In the genomic region with DNA sequence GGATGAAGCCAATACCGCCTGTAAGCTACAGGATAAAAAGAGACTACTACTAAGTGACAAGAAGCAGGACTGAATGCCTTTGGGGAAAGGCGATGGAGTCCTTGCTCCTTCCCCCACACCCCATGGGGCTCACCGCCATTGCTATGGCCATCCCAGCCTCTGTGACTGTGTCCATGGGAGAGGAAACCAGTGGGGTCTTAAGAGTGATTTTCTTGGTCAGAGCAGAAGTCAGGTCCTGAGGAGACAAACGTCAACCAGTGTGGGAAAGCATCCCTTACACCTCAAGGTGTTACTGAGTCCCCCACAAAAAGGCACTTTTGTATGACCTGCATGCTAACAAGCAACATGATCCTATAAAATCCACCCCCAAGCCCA, we compare ENCODE assay signal across 8 cellular contexts. TPM values are rescaled to one million over a fixed set of nuclear protein-coding genes. Genes with fewer than 3 reads are reported as not detected.
DNase-seq lines count a peak whose midpoint lies in the region; ATAC-seq and FAIRE-seq lines count a peak whose summit lies in the region.

No MANE protein-coding gene starts in this region.

- no peak for ATAC-seq in stimulated activated naive CD8-positive, alpha-beta T cell treated with anti-CD3 and anti-CD28 coated beads, Interleukin-15, amount 100 ng/mL, for 72 hours
- no peak for ATAC-seq in HG03520 (IDR thresholded peaks at IDR 0.05; ENCODE audit: unreplicated experiment)

- H3K9ac ChIP-seq in iPS-15b (ENCODE audit: low read depth, low read length): peak overlapping the region; percentile 82

- peak overlapping the region; percentile 95 for H3K4me3 Mint-ChIP-seq in T-helper 2 cell treated with Interferon-gamma antibody and Interleukin-4, amounts not matched to agents 5 μg/mL and 100 μg/mL, for 36 hours
- peak overlapping the region; percentile 93 for H3K4me3 Mint-ChIP-seq in activated T-helper 1 cell treated with anti-CD3 and anti-CD28 coated beads, Interleukin-12 subunit alpha, Interleukin-12 subunit beta, Interleukin-2, Interleukin-4 antibody, amounts not matched to agents 30 ng/mL and 10 ng/mL and 1 ng/mL, durations not matched to agents 14 hours and 24 hours and 36 hours
- peak overlapping the region; percentile 93 to 98 for H3K4me3 Mint-ChIP-seq in stimulated activated naive CD8-positive, alpha-beta T cell treated with anti-CD3 and anti-CD28 coated beads, Interleukin-15, amount 100 ng/mL, for 72 hours

- FAIRE-seq in small intestine (lab: Jason Lieb, UNC): no peak

- H3K4me3 ChIP-seq in iPS-15b (ENCODE audit: low read depth, low read length) (peak overlapping the region; percentile 98), small intestine (ENCODE audit: low read depth in 1 of 2, low read length in 2 of 2) (no peak overlapping the region)

- peak overlapping the region; percentile 95 for H3K27ac Mint-ChIP-seq in T-helper 2 cell treated with Interferon-gamma antibody and Interleukin-4, amounts not matched to agents 5 μg/mL and 100 μg/mL, for 36 hours
- peak overlapping the region; percentile 90 for H3K27ac Mint-ChIP-seq in activated T-helper 1 cell treated with anti-CD3 and anti-CD28 coated beads, Interleukin-12 subunit alpha, Interleukin-12 subunit beta, Interleukin-2, Interleukin-4 antibody, amounts not matched to agents 30 ng/mL and 10 ng/mL and 1 ng/mL, durations not matched to agents 14 hours and 24 hours and 36 hours
- peak overlapping the region; percentile 96 to 99 for H3K27ac Mint-ChIP-seq in stimulated activated naive CD8-positive, alpha-beta T cell treated with anti-CD3 and anti-CD28 coated beads, Interleukin-15, amount 100 ng/mL, for 72 hours

- peaks cover 7% of the 10 kb centered on the region for H3K4me1 ChIP-seq in iPS-15b (ENCODE audit: control insufficient read depth, insufficient read depth, low read length)
- H3K4me1 ChIP-seq in small intestine (ENCODE audit: control insufficient read depth in 2 of 2, insufficient read depth in 1 of 2, low read depth in 1 of 2, low read length in 1 of 2): peaks cover 4 to 7% of the 10 kb centered on the region in 2 donors

- H3K9me3 ChIP-seq in iPS-15b (ENCODE audit: control insufficient read depth, insufficient read depth, low read length) (no peaks in the 10 kb centered on the region), small intestine (ENCODE audit: control insufficient read depth, low read depth) (no peaks in the 10 kb centered on the region)

- intact Hi-C loops in activated T-helper 1 cell treated with anti-CD3 and anti-CD28 coated beads, Interleukin-12 subunit alpha, Interleukin-12 subunit beta, Interleukin-2, Interleukin-4 antibody, amounts not matched to agents 30 ng/mL and 10 ng/mL and 1 ng/mL, durations not matched to agents 14 hours and 24 hours and 36 hours (cut with micrococcal nuclease): loop anchor here (2.0 to 10.0 kb wide), 4 partner anchors 39 to 644 kb away; a partner anchor contains a TSS

- H3K4me1 Mint-ChIP-seq in T-helper 2 cell treated with Interferon-gamma antibody and Interleukin-4, amounts not matched to agents 5 μg/mL and 100 μg/mL, for 36 hours (ENCODE audit: low read depth): peaks cover 34% of the 10 kb centered on the region
- peaks cover 56% of the 10 kb centered on the region for H3K4me1 Mint-ChIP-seq in activated T-helper 1 cell treated with anti-CD3 and anti-CD28 coated beads, Interleukin-12 subunit alpha, Interleukin-12 subunit beta, Interleukin-2, Interleukin-4 antibody, amounts not matched to agents 30 ng/mL and 10 ng/mL and 1 ng/mL, durations not matched to agents 14 hours and 24 hours and 36 hours (ENCODE audit: low read depth)
- peaks cover 68% of the 10 kb centered on the region for H3K4me1 Mint-ChIP-seq in stimulated activated naive CD8-positive, alpha-beta T cell treated with anti-CD3 and anti-CD28 coated beads, Interleukin-15, amount 100 ng/mL, for 72 hours

- 47 to 72% (median 57%) methylated on average over 4 of the region's 4 CpGs for WGBS in small intestine, 3 donors

- H3K27me3 ChIP-seq in iPS-15b (ENCODE audit: control insufficient read depth, insufficient read depth, low read length): no peaks in the 10 kb centered on the region
- no peaks in the 10 kb centered on the region for H3K27me3 ChIP-seq in small intestine (ENCODE audit: control insufficient read depth in 2 of 2, insufficient read depth in 2 of 2, low read length in 2 of 2)

- H3K27ac ChIP-seq in small intestine (ENCODE audit: low read depth in 1 of 2, low read length in 1 of 2): peak overlapping the region in 1 of 2 donors; percentile 93

- H3K36me3 Mint-ChIP-seq in T-helper 2 cell treated with Interferon-gamma antibody and Interleukin-4, amounts not matched to agents 5 μg/mL and 100 μg/mL, for 36 hours (ENCODE audit: low read depth): peaks cover 78% of the 10 kb centered on the region
- peaks cover 76% of the 10 kb centered on the region for H3K36me3 Mint-ChIP-seq in activated T-helper 1 cell treated with anti-CD3 and anti-CD28 coated beads, Interleukin-12 subunit alpha, Interleukin-12 subunit beta, Interleukin-2, Interleukin-4 antibody, amounts not matched to agents 30 ng/mL and 10 ng/mL and 1 ng/mL, durations not matched to agents 14 hours and 24 hours and 36 hours (ENCODE audit: low read depth)

- H3K9me3 Mint-ChIP-seq in T-helper 2 cell treated with Interferon-gamma antibody and Interleukin-4, amounts not matched to agents 5 μg/mL and 100 μg/mL, for 36 hours: no peaks in the 10 kb centered on the region
- H3K9me3 Mint-ChIP-seq in activated T-helper 1 cell treated with anti-CD3 and anti-CD28 coated beads, Interleukin-12 subunit alpha, Interleukin-12 subunit beta, Interleukin-2, Interleukin-4 antibody, amounts not matched to agents 30 ng/mL and 10 ng/mL and 1 ng/mL, durations not matched to agents 14 hours and 24 hours and 36 hours: no peaks in the 10 kb centered on the region
- no peaks in the 10 kb centered on the region for H3K9me3 Mint-ChIP-seq in stimulated activated naive CD8-positive, alpha-beta T cell treated with anti-CD3 and anti-CD28 coated beads, Interleukin-15, amount 100 ng/mL, for 72 hours

- H3K27me3 Mint-ChIP-seq in T-helper 2 cell treated with Interferon-gamma antibody and Interleukin-4, amounts not matched to agents 5 μg/mL and 100 μg/mL, for 36 hours (ENCODE audit: low read depth): no peaks in the 10 kb centered on the region
- no peaks in the 10 kb centered on the region for H3K27me3 Mint-ChIP-seq in activated T-helper 1 cell treated with anti-CD3 and anti-CD28 coated beads, Interleukin-12 subunit alpha, Interleukin-12 subunit beta, Interleukin-2, Interleukin-4 antibody, amounts not matched to agents 30 ng/mL and 10 ng/mL and 1 ng/mL, durations not matched to agents 14 hours and 24 hours and 36 hours (ENCODE audit: insufficient read depth)
- no peaks in the 10 kb centered on the region for H3K27me3 Mint-ChIP-seq in stimulated activated naive CD8-positive, alpha-beta T cell treated with anti-CD3 and anti-CD28 coated beads, Interleukin-15, amount 100 ng/mL, for 72 hours

- H3K36me3 ChIP-seq in iPS-15b (ENCODE audit: control insufficient read depth, insufficient read depth, low read length): peaks cover 63% of the 10 kb centered on the region
- peaks cover 0 to 28% of the 10 kb centered on the region in 2 donors for H3K36me3 ChIP-seq in small intestine (ENCODE audit: control insufficient read depth in 2 of 2, insufficient read depth in 2 of 2, low read length in 2 of 2)

- no peak for DNase-seq in T-helper 2 cell treated with Interferon-gamma antibody and Interleukin-4, amounts not matched to agents 5 μg/mL and 100 μg/mL, for 36 hours (ENCODE audit: low spot score)
- no peak for DNase-seq in T-helper 2 cell
- no peak for DNase-seq in activated T-helper 1 cell treated with anti-CD3 and anti-CD28 coated beads, Interleukin-12 subunit alpha, Interleukin-12 subunit beta, Interleukin-2, Interleukin-4 antibody, amounts not matched to agents 30 ng/mL and 10 ng/mL and 1 ng/mL, durations not matched to agents 14 hours and 24 hours and 36 hours (ENCODE audit: low spot score)
- peak in 1 of 2 donors; percentile 13 for DNase-seq in stimulated activated naive CD8-positive, alpha-beta T cell treated with anti-CD3 and anti-CD28 coated beads, Interleukin-15, amount 100 ng/mL, for 72 hours
- DNase-seq in small intestine: no peak
- DNase-seq in NCI-H1092 (lab: John Stamatoyannopoulos, UW): no peak

RNA-seq across cellular contexts. Expression of a gene that starts 0.9 kb away (rescaled TPM):
- 423 and 434 TPM in 2 replicates for total RNA-seq in activated T-helper 1 cell treated with anti-CD3 and anti-CD28 coated beads, Interleukin-12 subunit alpha, Interleukin-12 subunit beta, Interleukin-2, Interleukin-4 antibody, amounts not matched to agents 30 ng/mL and 10 ng/mL and 1 ng/mL, durations not matched to agents 14 hours and 24 hours and 36 hours
- polyA plus RNA-seq in small intestine: 100 to 1,000 TPM in 1 of 3 donors, 10 to 100 TPM in 2; 47.2 to 219 (median 62.4) TPM

RNA-seq across cellular contexts. Expression of a gene that starts 6.4 kb away (rescaled TPM):
- 126 and 129 TPM in 2 replicates for total RNA-seq in activated T-helper 1 cell treated with anti-CD3 and anti-CD28 coated beads, Interleukin-12 subunit alpha, Interleukin-12 subunit beta, Interleukin-2, Interleukin-4 antibody, amounts not matched to agents 30 ng/mL and 10 ng/mL and 1 ng/mL, durations not matched to agents 14 hours and 24 hours and 36 hours
- polyA plus RNA-seq in small intestine: 10 to 100 TPM; 56.8 to 82.4 (median 75.4) TPM

RNA-seq across cellular contexts. Expression of a gene that starts 9.9 kb away (rescaled TPM):
- total RNA-seq in activated T-helper 1 cell treated with anti-CD3 and anti-CD28 coated beads, Interleukin-12 subunit alpha, Interleukin-12 subunit beta, Interleukin-2, Interleukin-4 antibody, amounts not matched to agents 30 ng/mL and 10 ng/mL and 1 ng/mL, durations not matched to agents 14 hours and 24 hours and 36 hours: 35.7 and 37.4 TPM in 2 replicates
- polyA plus RNA-seq in small intestine: 10 to 100 TPM; 22.0 to 23.7 (median 22.7) TPM

RNA-seq across cellular contexts. Expression of a gene that starts 21.1 kb away (rescaled TPM):
- total RNA-seq in activated T-helper 1 cell treated with anti-CD3 and anti-CD28 coated beads, Interleukin-12 subunit alpha, Interleukin-12 subunit beta, Interleukin-2, Interleukin-4 antibody, amounts not matched to agents 30 ng/mL and 10 ng/mL and 1 ng/mL, durations not matched to agents 14 hours and 24 hours and 36 hours: 143 and 145 TPM in 2 replicates
- polyA plus RNA-seq in small intestine: 100 to 1,000 TPM in 2 of 3 donors, 10 to 100 TPM in 1; 98.5 to 154 (median 137) TPM

RNA-seq across cellular contexts. Expression of a gene that starts 38.2 kb away (rescaled TPM):
- total RNA-seq in activated T-helper 1 cell treated with anti-CD3 and anti-CD28 coated beads, Interleukin-12 subunit alpha, Interleukin-12 subunit beta, Interleukin-2, Interleukin-4 antibody, amounts not matched to agents 30 ng/mL and 10 ng/mL and 1 ng/mL, durations not matched to agents 14 hours and 24 hours and 36 hours: 34.5 and 36.8 TPM in 2 replicates
- 10 to 100 TPM; 30.6 to 40.9 (median 38.4) TPM for polyA plus RNA-seq in small intestine
